Comparison of ENCODE assay signal across 10 cellular contexts in the genomic region with DNA sequence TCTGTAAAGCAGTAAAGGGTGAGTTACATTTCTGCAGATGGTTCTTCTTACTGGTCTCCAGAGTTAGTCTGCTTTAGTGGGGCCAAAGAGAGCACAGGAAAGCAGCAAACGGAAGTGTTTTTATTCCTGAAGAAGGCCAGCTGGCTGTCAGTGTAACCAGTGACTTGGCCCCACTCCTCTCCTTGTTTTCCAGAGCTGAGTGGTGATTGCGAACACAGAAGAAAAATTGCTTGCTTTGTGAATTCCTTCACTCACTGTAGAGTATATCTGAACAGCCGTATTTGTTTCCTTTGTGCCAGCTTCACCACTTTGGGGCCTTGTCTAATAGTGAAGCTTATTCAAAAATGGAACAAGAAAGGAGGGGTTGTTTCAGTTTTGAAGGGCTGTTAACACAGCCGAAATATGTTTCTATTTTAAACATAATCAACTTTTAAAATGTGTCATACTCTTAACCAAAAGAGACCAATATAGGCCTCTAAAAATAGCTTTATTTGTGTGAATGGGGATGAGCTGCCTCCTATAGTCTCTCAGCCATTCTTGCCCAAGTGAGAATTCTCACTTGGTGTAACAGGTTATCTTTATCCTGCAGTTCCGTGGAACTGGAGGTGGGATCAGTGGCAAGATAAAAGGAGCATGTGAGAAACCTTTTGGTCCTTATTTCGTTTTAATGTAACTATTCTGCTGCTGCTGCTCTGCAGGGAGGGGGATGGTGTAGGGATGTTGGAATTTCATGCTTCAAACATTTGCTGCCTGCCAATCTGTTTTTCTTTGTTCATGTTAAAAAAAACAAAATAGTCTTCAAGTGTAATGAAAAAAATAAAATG. TPM values are rescaled to one million over a fixed set of nuclear protein-coding genes. Genes with fewer than 3 reads are reported as not detected.
DNase-seq lines count a peak whose midpoint lies in the region; ATAC-seq and TF ChIP-seq lines count a peak whose summit lies in the region.
"Had no signal": no experiment of that assay in that cellular context is flagged by ENCODE, and none has a peak within 500 bp of the region (broad histone marks: within the 10 kb centered on the region; RNA-seq: fewer than 3 reads in every experiment).

No MANE protein-coding gene starts in this region.

- no peaks in the 10 kb centered on the region for H3K27me3 ChIP-seq in thyroid gland

- DNase-seq in Right ventricle myocardium inferior (ENCODE audit: missing footprints) (no peak), cardiac septum (ENCODE audit: low spot score) (no peak), foreskin melanocyte (peak; percentile 82), thyroid gland (peak; percentile 61 to 72), midbrain (lab: John Stamatoyannopoulos, UW) (no peak), omental fat pad (ENCODE audit: low spot score) (no peak)
- DNase-seq in stimulated activated CD8-positive, alpha-beta memory T cell treated with anti-CD3 and anti-CD28 coated beads, Interleukin-4, amount 100 ng/mL, for 48 hours: no peak

- TF ChIP-seq CTCF in thyroid gland (IDR thresholded peaks at IDR 0.05) (no peak), omental fat pad (IDR thresholded peaks at IDR 0.05) (no peak)

- intact Hi-C loops in Right ventricle myocardium inferior (cut with DNase I): no loop called here
- intact Hi-C loops in cardiac septum (cut with DNase I): no loop called here
- intact Hi-C loops in thyroid gland (cut with DNase I): no loop called here

- peak overlapping the region; percentile 63 to 85 (median 70) for H3K27ac ChIP-seq in thyroid gland

- no peaks in the 10 kb centered on the region for H3K9me3 ChIP-seq in thyroid gland

- no peaks in the 10 kb centered on the region for H3K36me3 ChIP-seq in thyroid gland

- ATAC-seq in Right ventricle myocardium inferior: peak; percentile 94
- peak; percentile 95 for ATAC-seq in HG03108 (IDR thresholded peaks at IDR 0.05; ENCODE audit: unreplicated experiment)
- no peak for ATAC-seq in omental fat pad (ENCODE audit: low FRiP score)

- peaks cover 16 to 17% of the 10 kb centered on the region in 2 donors for H3K4me1 ChIP-seq in thyroid gland

- TF ChIP-seq POLR2A in thyroid gland (IDR thresholded peaks at IDR 0.05): no peak

- 15 to 20% methylated on average over 6 of the region's 6 CpGs for WGBS in thyroid gland, 2 donors

- no peak overlapping the region for H3K4me3 ChIP-seq in thyroid gland (replicated peaks in 1 of 3)

RNA-seq across cellular contexts. Expression of gene ZC2HC1B, which starts 37.8 kb away (rescaled TPM):
- total RNA-seq in Right ventricle myocardium inferior: not detected
- total RNA-seq in cardiac septum: not detected
- not detected for total RNA-seq in thyroid gland
- not detected for total RNA-seq in omental fat pad
- total RNA-seq: T-helper 1 cell treated with Interleukin-12 subunit alpha and Interleukin-12 subunit beta and Interleukin-4 antibody, amounts not matched to agents 30 ng/mL and 1 ng/mL, for 36 hours; temporal lobe had no signal

RNA-seq across cellular contexts. Expression of gene LTV1, which starts 59.0 kb away (rescaled TPM):
- total RNA-seq in Right ventricle myocardium inferior (12.4 TPM), cardiac septum (14.6 TPM), thyroid gland (10 to 100 TPM; 10.8 to 15.7 (median 13.6) TPM), omental fat pad (10 to 100 TPM; 16.1 to 42.6 (median 18.4) TPM)

Comparison
In these comparisons a context has a peak if more than half of its experiments do, and no peak if none do; other contexts are left out.
1. DNase-seq: peak in foreskin melanocyte (single experiment) and thyroid gland (2 of 2); none in Right ventricle myocardium inferior (single experiment), cardiac septum (single experiment), midbrain (single experiment), omental fat pad (single experiment) and stimulated activated CD8-positive, alpha-beta memory T cell treated with anti-CD3 and anti-CD28 coated beads, Interleukin-4, amount 100 ng/mL, for 48 hours (single experiment).